ENCODE assay signal across 1 cellular context in genomic region chr3:193928354-193929209, GRCh38.
A peak's percentile ranks its signal among the peaks of the same experiment; 100 is the strongest.
TF ChIP-seq lines count a peak whose summit lies in the region.

No MANE protein-coding gene starts in this region.

TF ChIP-seq in K562, 482 proteins besides CTCF, POLR2A, EP300 and RAD21 (continued from another document and continues in another):
- TF ChIP-seq RREB1 (CRISPR knock-in tag; IDR thresholded peaks at IDR 0.05) (no peak), FOXP4 (CRISPR knock-in tag; IDR thresholded peaks at IDR 0.05; ENCODE audit: borderline replicate concordance) (no peak), ELF2 (CRISPR knock-in tag; IDR thresholded peaks at IDR 0.05) (no peak), EZH2 (IDR thresholded peaks at IDR 0.05; ENCODE audit: borderline replicate concordance, low read depth, low read length) (no peak), NEUROD1 (IDR thresholded peaks at IDR 0.05; ENCODE audit: borderline replicate concordance, low read depth, low read length, partially characterized antibody) (peak; percentile 47), ZNF232 (CRISPR knock-in tag; IDR thresholded peaks at IDR 0.05) (no peak), GTF2F1 (IDR thresholded peaks at IDR 0.05; ENCODE audit: low read depth, low read length) (no peak), PURB (CRISPR knock-in tag; IDR thresholded peaks at IDR 0.05; ENCODE audit: low read depth) (no peak), EGR1 (conservative IDR thresholded peaks at IDR 0.05) (no peak), PYGO2 (tag; IDR thresholded peaks at IDR 0.05) (no peak), HDAC6 (IDR thresholded peaks at IDR 0.05; ENCODE audit: low read depth, low read length) (no peak), SRSF1 (IDR thresholded peaks at IDR 0.05; ENCODE audit: low read depth, low read length) (no peak), ZNF41 (CRISPR knock-in tag; conservative IDR thresholded peaks at IDR 0.05) (no peak), SOX6 (IDR thresholded peaks at IDR 0.05) (peak; percentile 71), PRMT5 (CRISPR knock-in tag; IDR thresholded peaks at IDR 0.05) (no peak), VEZF1 (CRISPR knock-in tag; IDR thresholded peaks at IDR 0.05) (no peak; the same call in 1 of the 2 replicates), FIP1L1 (IDR thresholded peaks at IDR 0.05; ENCODE audit: low read depth, low read length, poor library complexity, severe bottlenecking) (no peak), TRIM24 (IDR thresholded peaks at IDR 0.05) (peak; percentile 32 to 37; a peak in 2 of 4 replicates), MECOM (CRISPR knock-in tag; IDR thresholded peaks at IDR 0.05) (peak; percentile 74), ZKSCAN8 (CRISPR knock-in tag; IDR thresholded peaks at IDR 0.05) (no peak), ASH1L (IDR thresholded peaks at IDR 0.05; ENCODE audit: borderline replicate concordance, low read depth, partially characterized antibody) (no peak), RBM25 (IDR thresholded peaks at IDR 0.05; ENCODE audit: low read depth, low read length, severe bottlenecking) (no peak), NCOA6 (IDR thresholded peaks at IDR 0.05) (no peak), AFF1 (IDR thresholded peaks at IDR 0.05; ENCODE audit: low read depth in 1 of 2, partially characterized antibody in 2 of 2) (no peak), ZFP36 (IDR thresholded peaks at IDR 0.05; ENCODE audit: low read depth, low read length, partially characterized antibody) (no peak), KAT7 (CRISPR knock-in tag; IDR thresholded peaks at IDR 0.05; ENCODE audit: borderline replicate concordance) (no peak), E2F6 (IDR thresholded peaks at IDR 0.05; ENCODE audit: borderline replicate concordance in 1 of 2, extremely low read depth in 1 of 2, insufficient read depth in 1 of 2, insufficient read length in 1 of 2, low read depth in 1 of 2, low read length in 1 of 2, poor library complexity in 1 of 2, severe bottlenecking in 1 of 2) (no peak), ARNT (IDR thresholded peaks at IDR 0.05) (0 out of 4 replicates have a peak, but pooled peaks of 1 of the 2 experiments have one; percentile 14), CREB5 (CRISPR knock-in tag; IDR thresholded peaks at IDR 0.05) (no peak), SREBF2 (CRISPR knock-in tag; IDR thresholded peaks at IDR 0.05) (no peak), CBX8 (IDR thresholded peaks at IDR 0.05; ENCODE audit: borderline replicate concordance, extremely low read depth, low read depth, low read length, poor library complexity, severe bottlenecking) (no peak), ZNF395 (CRISPR knock-in tag; IDR thresholded peaks at IDR 0.05) (no peak; the same call in 1 of the 2 replicates), ZNF507 (tag; conservative IDR thresholded peaks at IDR 0.05) (no peak), DMBX1 (CRISPR knock-in tag; IDR thresholded peaks at IDR 0.05; ENCODE audit: borderline replicate concordance) (no peak), NFRKB (IDR thresholded peaks at IDR 0.05; ENCODE audit: low read depth) (no peak; the same call in 1 of the 2 replicates), E2F8 (IDR thresholded peaks at IDR 0.05; ENCODE audit: low read depth, partially characterized antibody) (no peak), ESRRB (CRISPR knock-in tag; IDR thresholded peaks at IDR 0.05; ENCODE audit: borderline replicate concordance) (no peak), MXD1 (CRISPR knock-in tag; IDR thresholded peaks at IDR 0.05; ENCODE audit: borderline replicate concordance, poor library complexity, severe bottlenecking) (no peak), CHD4 (IDR thresholded peaks at IDR 0.05; ENCODE audit: insufficient read depth, insufficient replicate concordance, low read depth, low read length, poor library complexity, severe bottlenecking) (no peak), CCAR2 (IDR thresholded peaks at IDR 0.05; ENCODE audit: low read depth, low read length) (no peak), ZNF75A (CRISPR knock-in tag; IDR thresholded peaks at IDR 0.05) (no peak), ZNF644 (tag; IDR thresholded peaks at IDR 0.05; ENCODE audit: low read depth) (no peak), L3MBTL2 (IDR thresholded peaks at IDR 0.05) (peak; percentile 43; the same call in 1 of the 2 replicates)
